ENCODE assay signal across 8 cellular contexts in the genomic region with DNA sequence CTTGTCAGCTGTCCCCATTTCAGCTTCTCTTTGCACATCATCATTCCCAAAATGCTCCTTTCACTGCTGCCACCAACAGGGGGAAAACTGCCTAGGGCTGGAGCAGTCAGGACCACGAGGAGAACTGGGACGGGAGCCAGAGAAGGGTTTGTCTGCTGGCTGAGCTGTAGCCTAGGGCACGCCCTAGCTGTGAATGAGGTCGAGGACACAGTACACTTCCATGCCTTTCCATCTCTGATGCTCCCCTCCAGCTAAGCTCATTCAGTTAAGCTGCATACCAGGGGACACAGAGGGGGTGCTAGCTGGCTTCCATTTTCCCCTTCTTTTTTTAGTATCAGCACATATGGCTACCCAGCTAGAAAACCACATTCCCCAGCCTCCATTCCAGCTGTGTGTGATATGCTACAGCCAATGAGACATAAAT.
A peak's percentile ranks its signal among the peaks of the same experiment; 100 is the strongest.
DNase-seq lines count a peak whose midpoint lies in the region; TF ChIP-seq lines count a peak whose summit lies in the region.

No MANE protein-coding gene starts in this region.

- H4K20me1 ChIP-seq in Karpas-422 (ENCODE audit: insufficient read depth, low read depth, low read length), result no peaks in the 10 kb centered on the region

- H3K36me3 ChIP-seq in H7 (replicated peaks; ENCODE audit: control insufficient read depth, insufficient read depth, low read length) (no peaks in the 10 kb centered on the region), SK-N-MC (ENCODE audit: insufficient read depth, low read length) (no peaks in the 10 kb centered on the region), ovary (no peaks in the 10 kb centered on the region), Karpas-422 (ENCODE audit: insufficient read depth, low read length) (peaks cover 3% of the 10 kb centered on the region; the same call in 1 of the 2 replicates)

- TF ChIP-seq EP300 in ovary (IDR thresholded peaks at IDR 0.05), result no peak

- no peaks in the 10 kb centered on the region for H3K27me3 ChIP-seq in H7 (ENCODE audit: control insufficient read depth, insufficient read depth, low read length)
- H3K27me3 ChIP-seq in ovary, result no peaks in the 10 kb centered on the region
- no peaks in the 10 kb centered on the region for H3K27me3 ChIP-seq in Karpas-422 (ENCODE audit: low read length)

- H2AFZ ChIP-seq in Karpas-422 (ENCODE audit: low read length), result no peak overlapping the region

- no peak overlapping the region for H3K9ac ChIP-seq in SK-N-MC (ENCODE audit: insufficient read length)
- H3K9ac ChIP-seq in Karpas-422 (ENCODE audit: low read length), result no peak overlapping the region

- H3K4me2 ChIP-seq in Karpas-422 (ENCODE audit: low read depth, low read length, poor library complexity, severe bottlenecking), result no peak overlapping the region

- H3K4me3 ChIP-seq in H7 (ENCODE audit: insufficient read depth, low read depth, low read length) (no peak overlapping the region), SK-N-MC (peak overlapping the region; percentile 23; the same call in 1 of the 2 replicates), foreskin fibroblast (ENCODE audit: low read depth in 1 of 2, low read length in 2 of 2) (no peak overlapping the region), ovary (no peak overlapping the region), Karpas-422 (ENCODE audit: low read length) (no peak overlapping the region)

- peak; percentile 51 for TF ChIP-seq CTCF in foreskin fibroblast (IDR thresholded peaks at IDR 0.05; ENCODE audit: low read depth, low read length)
- TF ChIP-seq CTCF in ovary (IDR thresholded peaks at IDR 0.05), result no peak

- peaks cover 6% of the 10 kb centered on the region; the same call in 1 of the 2 replicates for H3K79me2 ChIP-seq in Karpas-422 (ENCODE audit: low read length)

- no peaks in the 10 kb centered on the region for H3K9me2 ChIP-seq in Karpas-422 (replicated peaks; ENCODE audit: insufficient read depth, low read length)

- DNase-seq in H7 (peak; percentile 73), SK-N-MC (ENCODE audit: low read depth, low spot score) (peak; percentile 44), foreskin fibroblast (peak; percentile 87 to 97), ovary (peak; percentile 46 to 69 (median 63)), NCI-H2227 treated with DMSO at 0.1 percent for 48 hours (lab: John Stamatoyannopoulos, UW) (no peak), activated T-cell treated with anti-CD3 and anti-CD28 coated beads for 4 hours (no peak), Karpas-422 (no peak)
- DNase-seq in central memory CD4-positive, alpha-beta T cell, result no peak

- H3K4me1 ChIP-seq in ovary (ENCODE audit: insufficient read depth) (peaks cover 2% of the 10 kb centered on the region), Karpas-422 (ENCODE audit: low read length) (no peaks in the 10 kb centered on the region)

- TF ChIP-seq POLR2A in ovary (IDR thresholded peaks at IDR 0.05), result no peak

- H3K27ac ChIP-seq in SK-N-MC (no peak overlapping the region), ovary (no peak overlapping the region), Karpas-422 (ENCODE audit: low read length) (no peak overlapping the region)

- intact Hi-C loops in ovary (cut with DNase I), result no loop called here

- WGBS in ovary, 3 donors, result 16 to 21% (median 19%) methylated on average over 4 of the region's 4 CpGs

- H3K9me3 ChIP-seq in SK-N-MC (ENCODE audit: low read depth, low read length) (no peaks in the 10 kb centered on the region), ovary (no peaks in the 10 kb centered on the region), Karpas-422 (ENCODE audit: low read length) (no peaks in the 10 kb centered on the region)

Comparison
In these comparisons a context has a peak if more than half of its experiments do, and no peak if none do; other contexts are left out.
1. DNase-seq: peak in H7 (single experiment), SK-N-MC (single experiment), foreskin fibroblast (2 of 2) and ovary (5 of 5); none in NCI-H2227 treated with DMSO at 0.1 percent for 48 hours (single experiment), central memory CD4-positive, alpha-beta T cell (single experiment), activated T-cell treated with anti-CD3 and anti-CD28 coated beads for 4 hours (single experiment) and Karpas-422 (single experiment).